ENCODE assay signal across 1 cellular context in the genomic region with DNA sequence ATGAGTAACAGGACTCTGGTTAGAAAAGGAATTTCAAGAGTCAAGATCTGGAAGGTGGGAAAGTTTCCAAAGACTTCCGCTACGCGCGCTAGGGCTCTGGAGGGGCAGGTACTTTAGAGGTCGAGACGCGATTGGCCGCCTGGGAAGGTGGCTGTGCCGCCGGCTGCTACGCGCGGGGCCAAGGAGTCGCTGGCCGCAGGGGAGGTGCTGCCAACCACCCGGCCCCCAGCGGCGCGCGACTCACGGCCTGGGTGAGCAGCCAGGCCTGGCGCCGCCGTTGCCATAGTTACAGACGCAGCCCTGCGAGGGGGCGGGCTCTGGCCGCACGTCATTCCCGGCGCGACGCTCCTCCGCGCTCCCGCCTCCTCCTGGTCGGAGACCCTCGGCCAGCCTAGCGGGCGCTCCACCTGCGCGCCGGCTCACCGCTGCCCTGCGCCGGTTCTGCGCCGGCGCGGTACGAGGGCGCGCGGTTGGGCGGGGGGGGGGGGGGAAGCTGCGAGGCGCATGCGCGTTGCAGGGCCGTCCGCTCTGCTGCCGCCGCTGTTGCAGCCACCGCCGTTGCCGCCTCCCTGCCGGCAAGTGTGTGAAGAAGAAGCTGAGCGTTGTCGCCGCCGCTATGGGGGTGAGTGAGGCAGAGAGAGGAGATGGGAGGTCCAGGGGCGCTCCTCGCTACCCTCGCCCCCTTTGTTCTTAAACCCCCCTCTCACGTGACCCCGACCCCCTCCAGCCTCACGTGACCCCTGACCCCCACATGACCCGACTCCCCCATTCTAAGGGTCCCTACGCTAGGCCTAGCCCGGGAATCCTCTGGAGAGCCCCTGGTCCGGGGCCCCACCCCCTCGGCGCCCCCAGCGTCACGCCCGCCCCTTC.
TF ChIP-seq lines count a peak whose summit lies in the region.

A gene (plus strand): TSS at position 522 of the 870 bp plus-strand sequence. CDS start 95 bp downstream, at position 617.

TF ChIP-seq in K562, 482 proteins besides CTCF, POLR2A, EP300 and RAD21 (continued from another document and continues in another):
- TF ChIP-seq, protein P1, sequence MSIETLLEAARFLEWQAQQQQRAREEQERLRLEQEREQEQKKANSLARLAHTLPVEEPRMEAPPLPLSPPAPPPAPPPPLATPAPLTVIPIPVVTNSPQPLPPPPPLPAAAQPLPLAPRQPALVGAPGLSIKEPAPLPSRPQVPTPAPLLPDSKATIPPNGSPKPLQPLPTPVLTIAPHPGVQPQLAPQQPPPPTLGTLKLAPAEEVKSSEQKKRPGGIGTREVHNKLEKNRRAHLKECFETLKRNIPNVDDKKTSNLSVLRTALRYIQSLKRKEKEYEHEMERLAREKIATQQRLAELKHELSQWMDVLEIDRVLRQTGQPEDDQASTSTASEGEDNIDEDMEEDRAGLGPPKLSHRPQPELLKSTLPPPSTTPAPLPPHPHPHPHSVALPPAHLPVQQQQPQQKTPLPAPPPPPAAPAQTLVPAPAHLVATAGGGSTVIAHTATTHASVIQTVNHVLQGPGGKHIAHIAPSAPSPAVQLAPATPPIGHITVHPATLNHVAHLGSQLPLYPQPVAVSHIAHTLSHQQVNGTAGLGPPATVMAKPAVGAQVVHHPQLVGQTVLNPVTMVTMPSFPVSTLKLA (conservative IDR thresholded peaks at IDR 0.05): peak; percentile 71 to 92
- TF ChIP-seq ZNF644 (tag; IDR thresholded peaks at IDR 0.05; ENCODE audit: low read depth): no peak
- TF ChIP-seq, protein P2, sequence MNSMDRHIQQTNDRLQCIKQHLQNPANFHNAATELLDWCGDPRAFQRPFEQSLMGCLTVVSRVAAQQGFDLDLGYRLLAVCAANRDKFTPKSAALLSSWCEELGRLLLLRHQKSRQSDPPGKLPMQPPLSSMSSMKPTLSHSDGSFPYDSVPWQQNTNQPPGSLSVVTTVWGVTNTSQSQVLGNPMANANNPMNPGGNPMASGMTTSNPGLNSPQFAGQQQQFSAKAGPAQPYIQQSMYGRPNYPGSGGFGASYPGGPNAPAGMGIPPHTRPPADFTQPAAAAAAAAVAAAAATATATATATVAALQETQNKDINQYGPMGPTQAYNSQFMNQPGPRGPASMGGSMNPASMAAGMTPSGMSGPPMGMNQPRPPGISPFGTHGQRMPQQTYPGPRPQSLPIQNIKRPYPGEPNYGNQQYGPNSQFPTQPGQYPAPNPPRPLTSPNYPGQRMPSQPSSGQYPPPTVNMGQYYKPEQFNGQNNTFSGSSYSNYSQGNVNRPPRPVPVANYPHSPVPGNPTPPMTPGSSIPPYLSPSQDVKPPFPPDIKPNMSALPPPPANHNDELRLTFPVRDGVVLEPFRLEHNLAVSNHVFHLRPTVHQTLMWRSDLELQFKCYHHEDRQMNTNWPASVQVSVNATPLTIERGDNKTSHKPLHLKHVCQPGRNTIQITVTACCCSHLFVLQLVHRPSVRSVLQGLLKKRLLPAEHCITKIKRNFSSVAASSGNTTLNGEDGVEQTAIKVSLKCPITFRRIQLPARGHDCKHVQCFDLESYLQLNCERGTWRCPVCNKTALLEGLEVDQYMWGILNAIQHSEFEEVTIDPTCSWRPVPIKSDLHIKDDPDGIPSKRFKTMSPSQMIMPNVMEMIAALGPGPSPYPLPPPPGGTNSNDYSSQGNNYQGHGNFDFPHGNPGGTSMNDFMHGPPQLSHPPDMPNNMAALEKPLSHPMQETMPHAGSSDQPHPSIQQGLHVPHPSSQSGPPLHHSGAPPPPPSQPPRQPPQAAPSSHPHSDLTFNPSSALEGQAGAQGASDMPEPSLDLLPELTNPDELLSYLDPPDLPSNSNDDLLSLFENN (IDR thresholded peaks at IDR 0.05; ENCODE audit: low read depth in 2 of 2, low read length in 2 of 2): 0 out of 4 replicates have a peak, but pooled peaks of 1 of the 2 experiments have one; percentile 9
- no peak for TF ChIP-seq KAT7 (CRISPR knock-in tag; IDR thresholded peaks at IDR 0.05; ENCODE audit: borderline replicate concordance)
- TF ChIP-seq ZNF445 (CRISPR knock-in tag; IDR thresholded peaks at IDR 0.05; ENCODE audit: low read depth): no peak
- TF ChIP-seq MAFK (IDR thresholded peaks at IDR 0.05; ENCODE audit: low read length): no peak
- TF ChIP-seq, protein P3, sequence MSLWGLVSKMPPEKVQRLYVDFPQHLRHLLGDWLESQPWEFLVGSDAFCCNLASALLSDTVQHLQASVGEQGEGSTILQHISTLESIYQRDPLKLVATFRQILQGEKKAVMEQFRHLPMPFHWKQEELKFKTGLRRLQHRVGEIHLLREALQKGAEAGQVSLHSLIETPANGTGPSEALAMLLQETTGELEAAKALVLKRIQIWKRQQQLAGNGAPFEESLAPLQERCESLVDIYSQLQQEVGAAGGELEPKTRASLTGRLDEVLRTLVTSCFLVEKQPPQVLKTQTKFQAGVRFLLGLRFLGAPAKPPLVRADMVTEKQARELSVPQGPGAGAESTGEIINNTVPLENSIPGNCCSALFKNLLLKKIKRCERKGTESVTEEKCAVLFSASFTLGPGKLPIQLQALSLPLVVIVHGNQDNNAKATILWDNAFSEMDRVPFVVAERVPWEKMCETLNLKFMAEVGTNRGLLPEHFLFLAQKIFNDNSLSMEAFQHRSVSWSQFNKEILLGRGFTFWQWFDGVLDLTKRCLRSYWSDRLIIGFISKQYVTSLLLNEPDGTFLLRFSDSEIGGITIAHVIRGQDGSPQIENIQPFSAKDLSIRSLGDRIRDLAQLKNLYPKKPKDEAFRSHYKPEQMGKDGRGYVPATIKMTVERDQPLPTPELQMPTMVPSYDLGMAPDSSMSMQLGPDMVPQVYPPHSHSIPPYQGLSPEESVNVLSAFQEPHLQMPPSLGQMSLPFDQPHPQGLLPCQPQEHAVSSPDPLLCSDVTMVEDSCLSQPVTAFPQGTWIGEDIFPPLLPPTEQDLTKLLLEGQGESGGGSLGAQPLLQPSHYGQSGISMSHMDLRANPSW (CRISPR knock-in tag; IDR thresholded peaks at IDR 0.05): no peak
- TF ChIP-seq DNMT1 (IDR thresholded peaks at IDR 0.05): no peak
- TF ChIP-seq TBL1XR1 (IDR thresholded peaks at IDR 0.05; ENCODE audit: low read length in 2 of 2): peak; percentile 47 to 50; a peak in 3 of 4 replicates
- TF ChIP-seq FOXM1 (IDR thresholded peaks at IDR 0.05; ENCODE audit: low read depth): no peak
- no peak; the same call in 1 of the 2 replicates for TF ChIP-seq FOXM1 (CRISPR knock-in tag; IDR thresholded peaks at IDR 0.05; ENCODE audit: low read depth)
- no peak for TF ChIP-seq NCOA4 (IDR thresholded peaks at IDR 0.05; ENCODE audit: partially characterized antibody)
- no peak for TF ChIP-seq ZFP1 (CRISPR knock-in tag; IDR thresholded peaks at IDR 0.05)
- no peak for TF ChIP-seq NONO (IDR thresholded peaks at IDR 0.05; ENCODE audit: low read depth in 2 of 2, low read length in 1 of 2)
- TF ChIP-seq WHSC1 (IDR thresholded peaks at IDR 0.05; ENCODE audit: low read length): no peak
- TF ChIP-seq, protein P4, sequence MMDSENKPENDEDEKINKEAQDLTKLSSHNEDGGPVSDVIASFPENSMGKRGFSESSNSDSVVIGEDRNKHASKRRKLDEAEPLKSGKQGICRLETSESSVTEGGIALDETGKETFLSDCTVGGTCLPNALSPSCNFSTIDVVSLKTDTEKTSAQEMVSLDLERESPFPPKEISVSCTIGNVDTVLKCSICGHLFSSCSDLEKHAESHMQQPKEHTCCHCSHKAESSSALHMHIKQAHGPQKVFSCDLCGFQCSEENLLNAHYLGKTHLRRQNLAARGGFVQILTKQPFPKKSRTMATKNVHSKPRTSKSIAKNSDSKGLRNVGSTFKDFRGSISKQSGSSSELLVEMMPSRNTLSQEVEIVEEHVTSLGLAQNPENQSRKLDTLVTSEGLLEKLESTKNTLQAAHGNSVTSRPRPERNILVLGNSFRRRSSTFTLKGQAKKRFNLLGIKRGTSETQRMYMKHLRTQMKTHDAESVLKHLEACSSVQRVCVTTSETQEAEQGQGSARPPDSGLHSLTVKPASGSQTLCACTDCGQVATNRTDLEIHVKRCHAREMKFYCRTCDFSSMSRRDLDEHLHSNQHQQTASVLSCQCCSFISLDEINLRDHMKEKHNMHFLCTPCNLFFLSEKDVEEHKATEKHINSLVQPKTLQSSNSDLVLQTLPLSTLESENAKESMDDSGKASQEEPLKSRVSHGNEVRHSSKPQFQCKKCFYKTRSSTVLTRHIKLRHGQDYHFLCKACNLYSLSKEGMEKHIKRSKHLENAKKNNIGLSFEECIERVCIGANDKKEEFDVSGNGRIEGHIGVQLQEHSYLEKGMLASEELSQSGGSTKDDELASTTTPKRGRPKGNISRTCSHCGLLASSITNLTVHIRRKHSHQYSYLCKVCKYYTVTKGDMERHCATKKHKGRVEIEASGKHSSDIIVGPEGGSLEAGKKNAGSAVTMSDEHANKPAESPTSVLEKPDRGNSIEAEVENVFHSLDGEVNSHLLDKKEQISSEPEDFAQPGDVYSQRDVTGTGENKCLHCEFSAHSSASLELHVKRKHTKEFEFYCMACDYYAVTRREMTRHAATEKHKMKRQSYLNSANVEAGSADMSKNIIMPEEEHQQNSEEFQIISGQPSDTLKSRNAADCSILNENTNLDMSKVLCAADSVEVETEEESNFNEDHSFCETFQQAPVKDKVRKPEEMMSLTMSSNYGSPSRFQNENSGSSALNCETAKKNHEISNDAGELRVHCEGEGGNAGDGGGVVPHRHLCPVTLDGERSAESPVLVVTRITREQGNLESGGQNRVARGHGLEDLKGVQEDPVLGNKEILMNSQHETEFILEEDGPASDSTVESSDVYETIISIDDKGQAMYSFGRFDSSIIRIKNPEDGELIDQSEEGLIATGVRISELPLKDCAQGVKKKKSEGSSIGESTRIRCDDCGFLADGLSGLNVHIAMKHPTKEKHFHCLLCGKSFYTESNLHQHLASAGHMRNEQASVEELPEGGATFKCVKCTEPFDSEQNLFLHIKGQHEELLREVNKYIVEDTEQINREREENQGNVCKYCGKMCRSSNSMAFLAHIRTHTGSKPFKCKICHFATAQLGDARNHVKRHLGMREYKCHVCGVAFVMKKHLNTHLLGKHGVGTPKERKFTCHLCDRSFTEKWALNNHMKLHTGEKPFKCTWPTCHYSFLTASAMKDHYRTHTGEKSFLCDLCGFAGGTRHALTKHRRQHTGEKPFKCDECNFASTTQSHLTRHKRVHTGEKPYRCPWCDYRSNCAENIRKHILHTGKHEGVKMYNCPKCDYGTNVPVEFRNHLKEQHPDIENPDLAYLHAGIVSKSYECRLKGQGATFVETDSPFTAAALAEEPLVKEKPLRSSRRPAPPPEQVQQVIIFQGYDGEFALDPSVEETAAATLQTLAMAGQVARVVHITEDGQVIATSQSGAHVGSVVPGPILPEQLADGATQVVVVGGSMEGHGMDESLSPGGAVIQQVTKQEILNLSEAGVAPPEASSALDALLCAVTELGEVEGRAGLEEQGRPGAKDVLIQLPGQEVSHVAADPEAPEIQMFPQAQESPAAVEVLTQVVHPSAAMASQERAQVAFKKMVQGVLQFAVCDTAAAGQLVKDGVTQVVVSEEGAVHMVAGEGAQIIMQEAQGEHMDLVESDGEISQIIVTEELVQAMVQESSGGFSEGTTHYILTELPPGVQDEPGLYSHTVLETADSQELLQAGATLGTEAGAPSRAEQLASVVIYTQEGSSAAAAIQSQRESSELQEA (IDR thresholded peaks at IDR 0.05; ENCODE audit: low read depth): no peak
- no peak for TF ChIP-seq OTX1 (CRISPR knock-in tag; IDR thresholded peaks at IDR 0.05)
- TF ChIP-seq KLF13 (tag; IDR thresholded peaks at IDR 0.05; ENCODE audit: borderline replicate concordance, low read depth): peak; percentile 76; the same call in 1 of the 2 replicates
- no peak for TF ChIP-seq MCM7 (IDR thresholded peaks at IDR 0.05)
- no peak for TF ChIP-seq ZKSCAN3 (CRISPR knock-in tag; IDR thresholded peaks at IDR 0.05)
- peak; percentile 91 for TF ChIP-seq BHLHE40 (IDR thresholded peaks at IDR 0.05; ENCODE audit: low read length)
- TF ChIP-seq, protein P5, sequence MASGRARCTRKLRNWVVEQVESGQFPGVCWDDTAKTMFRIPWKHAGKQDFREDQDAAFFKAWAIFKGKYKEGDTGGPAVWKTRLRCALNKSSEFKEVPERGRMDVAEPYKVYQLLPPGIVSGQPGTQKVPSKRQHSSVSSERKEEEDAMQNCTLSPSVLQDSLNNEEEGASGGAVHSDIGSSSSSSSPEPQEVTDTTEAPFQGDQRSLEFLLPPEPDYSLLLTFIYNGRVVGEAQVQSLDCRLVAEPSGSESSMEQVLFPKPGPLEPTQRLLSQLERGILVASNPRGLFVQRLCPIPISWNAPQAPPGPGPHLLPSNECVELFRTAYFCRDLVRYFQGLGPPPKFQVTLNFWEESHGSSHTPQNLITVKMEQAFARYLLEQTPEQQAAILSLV (tag; IDR thresholded peaks at IDR 0.05): no peak
- TF ChIP-seq RFX5 (IDR thresholded peaks at IDR 0.05; ENCODE audit: low read depth, low read length): no peak
- no peak for TF ChIP-seq HSF4 (CRISPR knock-in tag; IDR thresholded peaks at IDR 0.05; ENCODE audit: borderline replicate concordance)
- no peak for TF ChIP-seq CAMTA2 (CRISPR knock-in tag; conservative IDR thresholded peaks at IDR 0.05)
- TF ChIP-seq ZNF584 (CRISPR knock-in tag; IDR thresholded peaks at IDR 0.05; ENCODE audit: low read depth): no peak
- no peak for TF ChIP-seq LARP7 (IDR thresholded peaks at IDR 0.05)
- no peak for TF ChIP-seq PHB2 (IDR thresholded peaks at IDR 0.05; ENCODE audit: low read depth)
- no peak for TF ChIP-seq BCOR (IDR thresholded peaks at IDR 0.05)
- TF ChIP-seq, protein P6, sequence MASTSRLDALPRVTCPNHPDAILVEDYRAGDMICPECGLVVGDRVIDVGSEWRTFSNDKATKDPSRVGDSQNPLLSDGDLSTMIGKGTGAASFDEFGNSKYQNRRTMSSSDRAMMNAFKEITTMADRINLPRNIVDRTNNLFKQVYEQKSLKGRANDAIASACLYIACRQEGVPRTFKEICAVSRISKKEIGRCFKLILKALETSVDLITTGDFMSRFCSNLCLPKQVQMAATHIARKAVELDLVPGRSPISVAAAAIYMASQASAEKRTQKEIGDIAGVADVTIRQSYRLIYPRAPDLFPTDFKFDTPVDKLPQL (IDR thresholded peaks at IDR 0.05; ENCODE audit: extremely low read depth, insufficient read length): no peak
- TF ChIP-seq, protein P7, sequence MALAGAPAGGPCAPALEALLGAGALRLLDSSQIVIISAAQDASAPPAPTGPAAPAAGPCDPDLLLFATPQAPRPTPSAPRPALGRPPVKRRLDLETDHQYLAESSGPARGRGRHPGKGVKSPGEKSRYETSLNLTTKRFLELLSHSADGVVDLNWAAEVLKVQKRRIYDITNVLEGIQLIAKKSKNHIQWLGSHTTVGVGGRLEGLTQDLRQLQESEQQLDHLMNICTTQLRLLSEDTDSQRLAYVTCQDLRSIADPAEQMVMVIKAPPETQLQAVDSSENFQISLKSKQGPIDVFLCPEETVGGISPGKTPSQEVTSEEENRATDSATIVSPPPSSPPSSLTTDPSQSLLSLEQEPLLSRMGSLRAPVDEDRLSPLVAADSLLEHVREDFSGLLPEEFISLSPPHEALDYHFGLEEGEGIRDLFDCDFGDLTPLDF (CRISPR knock-in tag; IDR thresholded peaks at IDR 0.05): peak; percentile 80
- TF ChIP-seq STAT5A (IDR thresholded peaks at IDR 0.05; ENCODE audit: borderline replicate concordance, low read length): no peak
- TF ChIP-seq HEY1 (CRISPR knock-in tag; IDR thresholded peaks at IDR 0.05; ENCODE audit: borderline replicate concordance): no peak
- TF ChIP-seq, protein P8, sequence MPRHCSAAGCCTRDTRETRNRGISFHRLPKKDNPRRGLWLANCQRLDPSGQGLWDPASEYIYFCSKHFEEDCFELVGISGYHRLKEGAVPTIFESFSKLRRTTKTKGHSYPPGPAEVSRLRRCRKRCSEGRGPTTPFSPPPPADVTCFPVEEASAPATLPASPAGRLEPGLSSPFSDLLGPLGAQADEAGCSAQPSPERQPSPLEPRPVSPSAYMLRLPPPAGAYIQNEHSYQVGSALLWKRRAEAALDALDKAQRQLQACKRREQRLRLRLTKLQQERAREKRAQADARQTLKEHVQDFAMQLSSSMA (CRISPR knock-in tag; IDR thresholded peaks at IDR 0.05): no peak
